8 cellular contexts compared by ENCODE assay signal in the genomic region with DNA sequence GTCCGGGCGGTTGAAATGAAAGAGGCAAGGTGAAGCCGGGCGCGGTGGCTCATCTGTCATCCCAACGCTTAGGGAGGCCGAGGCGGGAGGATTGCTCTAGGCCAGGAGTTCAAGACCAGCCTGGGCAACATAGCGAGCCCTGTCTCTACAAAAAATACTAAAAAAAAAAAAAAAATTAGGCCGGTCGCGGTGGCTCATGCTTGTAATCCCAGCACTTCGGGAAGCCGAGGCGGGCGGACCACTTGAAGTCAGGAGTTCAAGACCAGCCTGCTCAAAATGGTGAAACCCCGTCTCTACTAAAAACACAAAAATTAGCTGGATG. TPM values are rescaled to one million over a fixed set of nuclear protein-coding genes. Genes with fewer than 3 reads are reported as not detected.
DNase-seq lines count a peak whose midpoint lies in the region; ATAC-seq, FAIRE-seq and TF ChIP-seq lines count a peak whose summit lies in the region.

No MANE protein-coding gene starts in this region.

- no peaks in the 10 kb centered on the region for H3F3A ChIP-seq in GM23248 (ENCODE audit: insufficient read depth)

- no peaks in the 10 kb centered on the region for H3K79me2 ChIP-seq in GM23248 (ENCODE audit: insufficient read depth)

- H3K4me1 ChIP-seq in GM23248 (ENCODE audit: insufficient read depth), result no peaks in the 10 kb centered on the region

- no peak for DNase-seq in GM23248
- DNase-seq in foreskin fibroblast, result no peak
- no peak for DNase-seq in skeletal muscle cell (ENCODE audit: low read depth)
- no peak for DNase-seq in NCI-H1694 (lab: John Stamatoyannopoulos, UW)
- no peak for DNase-seq in RCC 7860 (ENCODE audit: low spot score)
- DNase-seq in NCI-H1930 (lab: John Stamatoyannopoulos, UW), result no peak

- in situ Hi-C loops in GM23248 (cut with MboI), result no loop called here

- ATAC-seq in GM21717 (IDR thresholded peaks at IDR 0.05; ENCODE audit: unreplicated experiment), result no peak

- no peaks in the 10 kb centered on the region for H3K9me3 ChIP-seq in GM23248 (ENCODE audit: low read depth)

- H3K9ac ChIP-seq in GM23248, result peak overlapping the region; percentile 77

- TF ChIP-seq CTCF in WI38 (IDR thresholded peaks at IDR 0.05; ENCODE audit: low read depth, low read length) (no peak), foreskin fibroblast (IDR thresholded peaks at IDR 0.05; ENCODE audit: low read depth, low read length) (no peak)

- FAIRE-seq in RCC 7860 (lab: Jason Lieb, UNC), result no peak

- peak overlapping the region; percentile 79 for H3K4me2 ChIP-seq in GM23248 (ENCODE audit: unreplicated experiment)

- H3K4me3 ChIP-seq in GM23248, result peak overlapping the region; percentile 83
- H3K4me3 ChIP-seq in WI38 (ENCODE audit: low read depth, low read length), result peak overlapping the region; percentile 76
- peak overlapping the region; percentile 71 to 94 for H3K4me3 ChIP-seq in foreskin fibroblast (ENCODE audit: low read depth in 1 of 2, low read length in 2 of 2)
- peak overlapping the region; percentile 93 for H3K4me3 ChIP-seq in skeletal muscle cell (ENCODE audit: low read depth, low read length)

- H3K27ac ChIP-seq in GM23248, result no peak overlapping the region

- H3K36me3 ChIP-seq in GM23248 (ENCODE audit: low read depth), result no peaks in the 10 kb centered on the region

- no peaks in the 10 kb centered on the region for H3K27me3 ChIP-seq in GM23248 (replicated peaks; ENCODE audit: insufficient read depth)

- no peaks in the 10 kb centered on the region for H3K9me2 ChIP-seq in GM23248 (ENCODE audit: insufficient read depth)

- peak overlapping the region; percentile 98 for H2AFZ ChIP-seq in GM23248

- H4K20me1 ChIP-seq in GM23248 (ENCODE audit: insufficient read depth), result no peaks in the 10 kb centered on the region

- WGBS in GM23248 (ENCODE audit: low coverage in 1 of 2, low lambda C conversion rate in 2 of 2, missing lambda C conversion rate in 2 of 2), 2 experiments, result 2 to 5% methylated on average over 15 to 17 of the region's 17 CpGs

RNA-seq across cellular contexts. Expression of gene GARIN5A, which starts 0.3 kb away (rescaled TPM):
- not detected in 2 replicates for total RNA-seq in GM23248 (2014; rRNA removed; shearing (Covaris generic))
- polyA plus RNA-seq in GM23248 (2016; fragmentation: Nextera tagmentation; extraction: Ambion mirVana), result 0.20 and 0.27 TPM in 2 replicates

RNA-seq across cellular contexts. Expression of gene EMC10, which starts 0.6 kb away (rescaled TPM):
- total RNA-seq in GM23248 (2014; rRNA removed; shearing (Covaris generic)), result 92.7 and 96.6 TPM in 2 replicates
- polyA plus RNA-seq in GM23248 (2016; fragmentation: Nextera tagmentation; extraction: Ambion mirVana), result 7.2 and 7.7 TPM in 2 replicates

RNA-seq across cellular contexts. Expression of gene JOSD2, which starts 34.1 kb away (rescaled TPM):
- 50.7 and 55.2 TPM in 2 replicates for total RNA-seq in GM23248 (2014; rRNA removed; shearing (Covaris generic))
- 98.5 and 108 TPM in 2 replicates for polyA plus RNA-seq in GM23248 (2016; fragmentation: Nextera tagmentation; extraction: Ambion mirVana)

RNA-seq across cellular contexts. Expression of gene ASPDH, which starts 36.8 kb away (rescaled TPM):
- total RNA-seq in GM23248 (2014; rRNA removed; shearing (Covaris generic)), result not detected in 2 replicates
- polyA plus RNA-seq in GM23248 (2016; fragmentation: Nextera tagmentation; extraction: Ambion mirVana), result not detected in 2 replicates

RNA-seq across cellular contexts. Expression of gene MYBPC2, which starts 44.2 kb away (rescaled TPM):
- not detected in 2 replicates for total RNA-seq in GM23248 (2014; rRNA removed; shearing (Covaris generic))
- polyA plus RNA-seq in GM23248 (2016; fragmentation: Nextera tagmentation; extraction: Ambion mirVana), result not detected in 2 replicates
